In the genomic region with DNA sequence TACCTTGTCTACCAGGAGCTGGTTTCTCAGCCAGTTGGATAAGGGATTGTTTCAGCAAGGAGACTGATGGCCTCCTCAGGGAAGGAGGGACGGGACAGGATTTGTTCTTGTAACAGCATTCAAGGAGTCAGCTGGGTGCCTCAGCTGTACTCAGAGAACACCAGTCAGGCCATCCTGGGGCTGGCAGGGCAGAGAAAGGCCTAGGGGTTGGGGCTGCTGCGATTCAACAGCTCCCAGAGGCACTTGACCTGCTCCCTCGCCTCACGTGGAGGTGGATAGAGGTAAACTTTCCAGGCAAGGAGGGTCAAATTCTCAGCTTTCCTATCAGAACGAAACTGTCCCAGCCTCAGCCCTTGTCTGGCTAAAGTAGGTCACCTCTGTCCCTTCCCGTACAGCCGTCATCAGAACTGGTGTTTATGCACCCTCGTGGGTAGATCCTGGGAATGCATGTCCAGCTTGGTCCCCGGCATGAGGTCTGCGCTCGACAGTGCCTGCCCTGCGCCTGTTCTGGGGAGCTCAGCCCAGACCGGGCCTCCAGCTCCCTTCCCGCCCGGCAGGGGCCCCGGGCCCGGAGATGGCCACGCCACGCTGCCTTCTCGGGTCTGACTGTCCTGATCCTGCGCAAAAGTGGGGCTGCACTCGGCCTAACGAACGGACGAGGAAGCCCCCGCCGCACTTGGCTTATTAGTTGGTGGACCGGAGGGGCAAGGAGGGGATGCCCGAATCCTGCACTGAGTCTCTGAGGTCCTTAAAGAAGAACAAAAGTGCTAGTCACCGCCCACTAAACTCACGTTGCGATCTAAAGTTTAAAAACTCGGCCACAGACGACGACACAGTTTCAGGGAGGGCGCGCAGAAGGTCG, we compare ENCODE assay signal across 8 cellular contexts. TPM values are rescaled to one million over a fixed set of nuclear protein-coding genes. Genes with fewer than 3 reads are reported as not detected.
DNase-seq lines count a peak whose midpoint lies in the region; ATAC-seq and TF ChIP-seq lines count a peak whose summit lies in the region.

No MANE protein-coding gene starts in this region.

- peak overlapping the region; percentile 76 to 85 for H3K4me3 ChIP-seq in esophagus (ENCODE audit: low read depth in 1 of 2, low read length in 2 of 2)
- peak overlapping the region; percentile 89 for H3K4me3 ChIP-seq in mucosa of stomach (ENCODE audit: low read length)
- peak overlapping the region; percentile 99 for H3K4me3 ChIP-seq in upper lobe of right lung

- 14% methylated on average over 37 to 38 of the region's 38 CpGs for WGBS in esophagus, 2 donors

- H3K36me3 ChIP-seq in esophagus (ENCODE audit: control insufficient read depth in 2 of 2, insufficient read depth in 2 of 2, low read length in 1 of 2) (no peaks in the 10 kb centered on the region), mucosa of stomach (ENCODE audit: control insufficient read depth, insufficient read depth, low read length) (no peaks in the 10 kb centered on the region), upper lobe of right lung (no peaks in the 10 kb centered on the region)

- H3K27ac ChIP-seq in 22Rv1 (peak overlapping the region; percentile 85), esophagus (ENCODE audit: low read depth in 2 of 2, low read length in 1 of 2) (peak overlapping the region; percentile 72 to 86), upper lobe of right lung (peak overlapping the region; percentile 91)

- H3K4me1 ChIP-seq in esophagus (ENCODE audit: control insufficient read depth in 2 of 2, insufficient read depth in 2 of 2, low read length in 1 of 2) = peaks cover 2 to 4% of the 10 kb centered on the region in 2 donors
- peaks cover 22% of the 10 kb centered on the region for H3K4me1 ChIP-seq in mucosa of stomach (ENCODE audit: control insufficient read depth, insufficient read depth, low read length)
- peaks cover 13% of the 10 kb centered on the region for H3K4me1 ChIP-seq in upper lobe of right lung

- H3K9me3 ChIP-seq in esophagus (ENCODE audit: control insufficient read depth in 2 of 2, insufficient read depth in 1 of 2, low read depth in 1 of 2, low read length in 1 of 2) (no peaks in the 10 kb centered on the region), mucosa of stomach (ENCODE audit: control insufficient read depth, low read length) (no peaks in the 10 kb centered on the region), upper lobe of right lung (no peaks in the 10 kb centered on the region)

- peak; percentile 44 for ATAC-seq in GM18498 (IDR thresholded peaks at IDR 0.05; ENCODE audit: unreplicated experiment)
- ATAC-seq in HG03045 (IDR thresholded peaks at IDR 0.05; ENCODE audit: unreplicated experiment) = peak; percentile 36
- peak; percentile 53 for ATAC-seq in upper lobe of right lung

- peak overlapping the region; percentile 91 for H3K9ac ChIP-seq in mucosa of stomach (ENCODE audit: low read length)

- TF ChIP-seq CTCF in 22Rv1 (IDR thresholded peaks at IDR 0.05) (no peak), upper lobe of right lung (IDR thresholded peaks at IDR 0.05) (no peak)

- peak; percentile 55 for DNase-seq in activated CD4-positive, CD25-positive, alpha-beta regulatory T cell treated with anti-CD3 and anti-CD28 coated beads, Interleukin-2, amount 50 U/mL, for 72 hours
- peak; percentile 75 for DNase-seq in upper lobe of right lung
- no peak for DNase-seq in epidermal melanocyte (ENCODE audit: insufficient read length, low spot score)

- H3K27me3 ChIP-seq in esophagus (ENCODE audit: control insufficient read depth in 1 of 2, insufficient read depth in 2 of 2, low read length in 2 of 2) (no peaks in the 10 kb centered on the region), mucosa of stomach (ENCODE audit: control insufficient read depth, insufficient read depth, low read length) (no peaks in the 10 kb centered on the region), upper lobe of right lung (no peaks in the 10 kb centered on the region)

- intact Hi-C loops in upper lobe of right lung (cut with DNase I) = no loop called here

RNA-seq across cellular contexts. Expression of a gene that starts 0.8 kb away (rescaled TPM):
- polyA plus RNA-seq in esophagus = 1 to 10 TPM; 1.5 to 1.9 TPM
- total RNA-seq in upper lobe of right lung = 7.3 TPM

RNA-seq across cellular contexts. Expression of a gene that starts 33.2 kb away (rescaled TPM):
- 10 to 100 TPM; 66.4 to 76.4 TPM for polyA plus RNA-seq in esophagus
- total RNA-seq in upper lobe of right lung = 156 TPM
